22 cellular contexts compared by ENCODE assay signal in the genomic region with DNA sequence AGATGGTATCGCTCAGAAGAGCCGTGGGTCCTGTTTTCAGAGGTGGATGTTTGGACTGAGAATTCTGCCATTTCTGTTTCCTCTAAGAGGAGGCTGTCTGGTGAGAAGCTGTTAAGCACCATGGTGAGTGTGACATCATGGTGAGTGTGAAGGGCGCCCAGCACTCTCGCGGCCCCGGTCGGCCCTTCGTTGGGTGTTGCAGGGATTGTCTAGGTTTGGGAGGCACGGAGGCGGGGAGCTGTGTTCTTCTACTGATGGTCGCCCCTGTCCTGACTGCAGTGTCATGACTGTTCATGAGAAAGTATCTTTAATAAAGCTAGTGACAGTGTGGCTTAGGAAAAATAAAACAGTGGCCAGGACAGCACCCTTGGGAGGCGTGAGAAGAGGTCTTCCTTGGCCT.
DNase-seq lines count a peak whose midpoint lies in the region; ATAC-seq and TF ChIP-seq lines count a peak whose summit lies in the region.
"Had no signal": no experiment of that assay in that cellular context is flagged by ENCODE, and none has a peak within 500 bp of the region (broad histone marks: within the 10 kb centered on the region; RNA-seq: fewer than 3 reads in every experiment).

No MANE protein-coding gene starts in this region.

- H3K36me3 ChIP-seq in RWPE2 (ENCODE audit: low read depth) = no peaks in the 10 kb centered on the region
- H3K36me3 ChIP-seq: BE2C, esophagus squamous epithelium, lower lobe of right lung, SJSA1 had no signal

- DNase-seq in activated T-cell treated with anti-CD3 and anti-CD28 coated beads, Interleukin-2, amount 50 U/mL, for 72 hours = no peak
- no peak for DNase-seq in activated T-cell treated with anti-CD3 and anti-CD28 coated beads, Interleukin-2, amount 50 U/mL, for 48 hours
- DNase-seq in RWPE2 (ENCODE audit: low spot score) = peak; percentile 73
- no peak for DNase-seq in immature natural killer cell
- DNase-seq in stimulated activated naive CD8-positive, alpha-beta T cell treated with anti-CD3 and anti-CD28 coated beads, Interleukin-15, amount 100 ng/mL, for 72 hours = no peak
- no peak for DNase-seq in NCI-H1694 treated with DMSO at 0.1 percent for 48 hours (lab: John Stamatoyannopoulos, UW)
- DNase-seq in NCI-H69 (lab: John Stamatoyannopoulos, UW) = no peak
- DNase-seq: activated CD4-positive, alpha-beta T cell treated with anti-CD3 and anti-CD28 coated beads, Interleukin-2, amount 50 U/mL, for 4 hours; BE2C; brain microvascular endothelial cell; DMS 273 treated with DMSO at 0.1 percent for 48 hours; esophagus squamous epithelium; lower lobe of right lung; NCI-H1417 treated with DMSO at 0.1 percent for 48 hours; NK-92 treated with Interleukin-12 subunit alpha and Interleukin-12 subunit beta, amount 100 ng/mL, for 24 hours; nucleus accumbens; stimulated activated CD4-positive, alpha-beta T cell treated with anti-CD3 and anti-CD28 coated beads, Interleukin-1b, Interleukin-23, amount 100 ng/mL, for 48 hours had no signal

- no peak overlapping the region for H3K4me3 ChIP-seq in RWPE2 (ENCODE audit: severe bottlenecking)
- H3K4me3 ChIP-seq: esophagus squamous epithelium, gastroesophageal sphincter, lower lobe of right lung, SJSA1, skin epidermis had no signal

- no peaks in the 10 kb centered on the region for H3K27me3 Mint-ChIP-seq in activated T-cell treated with anti-CD3 and anti-CD28 coated beads, Interleukin-2, amount 50 U/mL, for 72 hours (ENCODE audit: low read depth)
- H3K27me3 Mint-ChIP-seq in immature natural killer cell (ENCODE audit: low read depth in 3 of 3) = peaks cover 9 to 11% (median 9%) of the 10 kb centered on the region in 3 donors
- H3K27me3 Mint-ChIP-seq in stimulated activated naive CD8-positive, alpha-beta T cell treated with anti-CD3 and anti-CD28 coated beads, Interleukin-15, amount 100 ng/mL, for 72 hours = no peaks in the 10 kb centered on the region

- H3K4me1 Mint-ChIP-seq in activated T-cell treated with anti-CD3 and anti-CD28 coated beads, Interleukin-2, amount 50 U/mL, for 72 hours (ENCODE audit: low read depth) = peaks cover 64% of the 10 kb centered on the region
- peaks cover 67% of the 10 kb centered on the region in 2 donors for H3K4me1 Mint-ChIP-seq in immature natural killer cell
- peaks cover 81% of the 10 kb centered on the region for H3K4me1 Mint-ChIP-seq in stimulated activated naive CD8-positive, alpha-beta T cell treated with anti-CD3 and anti-CD28 coated beads, Interleukin-15, amount 100 ng/mL, for 72 hours

- peaks cover 6% of the 10 kb centered on the region for H3K4me1 ChIP-seq in RWPE2 (ENCODE audit: insufficient read depth, poor library complexity, severe bottlenecking)

- H3K9me3 Mint-ChIP-seq in activated T-cell treated with anti-CD3 and anti-CD28 coated beads, Interleukin-2, amount 50 U/mL, for 72 hours = no peaks in the 10 kb centered on the region
- no peaks in the 10 kb centered on the region for H3K9me3 Mint-ChIP-seq in immature natural killer cell
- H3K9me3 Mint-ChIP-seq in stimulated activated naive CD8-positive, alpha-beta T cell treated with anti-CD3 and anti-CD28 coated beads, Interleukin-15, amount 100 ng/mL, for 72 hours = no peaks in the 10 kb centered on the region

- peaks cover 0 to 3% of the 10 kb centered on the region in 2 donors for H3K36me3 Mint-ChIP-seq in activated T-cell treated with anti-CD3 and anti-CD28 coated beads, Interleukin-2, amount 50 U/mL, for 72 hours (ENCODE audit: insufficient read depth in 2 of 2)
- peaks cover 10 to 29% (median 10%) of the 10 kb centered on the region in 3 donors for H3K36me3 Mint-ChIP-seq in immature natural killer cell

- H3K27me3 ChIP-seq in RWPE2 (ENCODE audit: insufficient read depth, poor library complexity, severe bottlenecking) = no peaks in the 10 kb centered on the region
- H3K27me3 ChIP-seq: BE2C, brain microvascular endothelial cell, gastroesophageal sphincter, SJSA1 had no signal

- no peaks in the 10 kb centered on the region for H3K9me3 ChIP-seq in RWPE2 (ENCODE audit: severe bottlenecking)
- H3K9me3 ChIP-seq: BE2C, esophagus squamous epithelium, gastroesophageal sphincter, lower lobe of right lung, SJSA1 had no signal

- ATAC-seq in activated T-cell treated with anti-CD3 and anti-CD28 coated beads, Interleukin-2, amount 50 U/mL, for 72 hours (replicated peaks in 1 of 2) = no peak
- ATAC-seq in RWPE2 (ENCODE audit: low read depth) = no peak
- no peak for ATAC-seq in stimulated activated naive CD8-positive, alpha-beta T cell treated with anti-CD3 and anti-CD28 coated beads, Interleukin-15, amount 100 ng/mL, for 72 hours
- ATAC-seq in GM19452 (IDR thresholded peaks at IDR 0.05; ENCODE audit: unreplicated experiment) = no peak
- ATAC-seq: gastroesophageal sphincter, lower lobe of right lung, Panc1 had no signal

- no peak for TF ChIP-seq CTCF in RWPE2 (IDR thresholded peaks at IDR 0.05; ENCODE audit: poor library complexity, severe bottlenecking)

- H3K27ac Mint-ChIP-seq in activated T-cell treated with anti-CD3 and anti-CD28 coated beads, Interleukin-2, amount 50 U/mL, for 72 hours = peak overlapping the region; percentile 30
- H3K27ac Mint-ChIP-seq in immature natural killer cell = peak overlapping the region; percentile 58 to 90 (median 80)
- peak overlapping the region in 1 of 2 donors; percentile 77 for H3K27ac Mint-ChIP-seq in stimulated activated naive CD8-positive, alpha-beta T cell treated with anti-CD3 and anti-CD28 coated beads, Interleukin-15, amount 100 ng/mL, for 72 hours

- no peak overlapping the region for H3K4me3 Mint-ChIP-seq in activated T-cell treated with anti-CD3 and anti-CD28 coated beads, Interleukin-2, amount 50 U/mL, for 72 hours
- H3K4me3 Mint-ChIP-seq in immature natural killer cell = peak overlapping the region in 1 of 5 donors; percentile 9
- H3K4me3 Mint-ChIP-seq in stimulated activated naive CD8-positive, alpha-beta T cell treated with anti-CD3 and anti-CD28 coated beads, Interleukin-15, amount 100 ng/mL, for 72 hours = peak overlapping the region; percentile 8 to 31

- H3K27ac ChIP-seq in RWPE2 (ENCODE audit: poor library complexity, severe bottlenecking) = no peak overlapping the region
- H3K27ac ChIP-seq: brain microvascular endothelial cell, esophagus squamous epithelium, gastroesophageal sphincter, lower lobe of right lung, SJSA1, skin epidermis had no signal

Comparison
In these comparisons a context has a peak if more than half of its experiments do, and no peak if none do; other contexts are left out.
1. H3K4me3 Mint-ChIP-seq: peak in stimulated activated naive CD8-positive, alpha-beta T cell treated with anti-CD3 and anti-CD28 coated beads, Interleukin-15, amount 100 ng/mL, for 72 hours (2 of 2); none in activated T-cell treated with anti-CD3 and anti-CD28 coated beads, Interleukin-2, amount 50 U/mL, for 72 hours (0 of 2).